ENCODE assay signal across 27 cellular contexts in genomic region chr6:36054965-36055364, GRCh38. TPM values are rescaled to one million over a fixed set of nuclear protein-coding genes. Genes with fewer than 3 reads are reported as not detected.
A peak's percentile ranks its signal among the peaks of the same experiment; 100 is the strongest.
DNase-seq lines count a peak whose midpoint lies in the region; ATAC-seq, FAIRE-seq and TF ChIP-seq lines count a peak whose summit lies in the region.
"Had no signal": no experiment of that assay in that cellular context is flagged by ENCODE, and none has a peak within 500 bp of the region (broad histone marks: within the 10 kb centered on the region; RNA-seq: fewer than 3 reads in every experiment).

No MANE protein-coding gene starts in this region.

- DNase-seq in NCI-H510A treated with DMSO at 0.1 percent for 48 hours (lab: John Stamatoyannopoulos, UW) (peak; percentile 58), NCI-H510A (lab: John Stamatoyannopoulos, UW) (no peak), GM18507 (ENCODE audit: extremely low spot score, insufficient read length, low read depth) (no peak), WERI-Rb-1 (peak; percentile 24), small intestine (peak; percentile 47), NCI-H345 treated with DMSO at 0.1 percent for 48 hours (lab: John Stamatoyannopoulos, UW; ENCODE audit: unreplicated experiment) (no peak)
- DNase-seq in activated CD8-positive, alpha-beta memory T cell treated with anti-CD3 and anti-CD28 coated beads, Interleukin-2, amount 50 U/mL, for 48 hours: no peak
- DNase-seq: activated CD8-positive, alpha-beta T cell treated with anti-CD3 and anti-CD28 coated beads, Interleukin-2, amount 10 ng/mL, durations not matched to agents 7 days and 5 days; anterior cingulate cortex; CD4-positive, alpha-beta memory T cell; gastrocnemius medialis; lower lobe of right lung; mucosa of descending colon; NCI-H2107; NCI-H446 treated with DMSO at 0.1 percent for 48 hours; nephron progenitor cell; pancreas; Right ventricle myocardium superior; upper lobe of right lung had no signal

- no peak for TF ChIP-seq CTCF in WERI-Rb-1 (IDR thresholded peaks at IDR 0.05; ENCODE audit: low read depth, low read length)

- WGBS in small intestine, 3 donors: 15 to 46% (median 37%) methylated on average over 2 of the region's 2 CpGs

- peaks cover 37% of the 10 kb centered on the region for H3K36me3 ChIP-seq in WERI-Rb-1
- H3K36me3 ChIP-seq in small intestine (ENCODE audit: control insufficient read depth in 2 of 2, insufficient read depth in 2 of 2, low read length in 2 of 2): peaks cover 2 to 15% of the 10 kb centered on the region in 2 donors

- H3K4me3 ChIP-seq in WERI-Rb-1 (ENCODE audit: low read depth, low read length) (no peak overlapping the region), small intestine (ENCODE audit: low read depth in 1 of 2, low read length in 2 of 2) (no peak overlapping the region)
- H3K4me3 ChIP-seq: A549, breast epithelium, gastrocnemius medialis, lower lobe of right lung, mucosa of descending colon, pancreas, upper lobe of right lung had no signal

- no peak for ATAC-seq in HG02970 (IDR thresholded peaks at IDR 0.05; ENCODE audit: low FRiP score, unreplicated experiment)
- ATAC-seq: A549; activated CD8-positive, alpha-beta T cell treated with anti-CD3 and anti-CD28 coated beads, Interleukin-2, amount 10 ng/mL, durations not matched to agents 7 days and 5 days; activated naive CD4-positive, alpha-beta T cell treated with anti-CD3 and anti-CD28 coated beads, Interleukin-2, amount 50 U/mL, for 72 hours; gastrocnemius medialis; HCT116; lower lobe of right lung; mucosa of descending colon; stimulated activated effector memory CD8-positive, alpha-beta T cell treated with anti-CD3 and anti-CD28 coated beads, Interleukin-12 subunit alpha, Interleukin-12 subunit beta, amount 100 ng/mL, for 72 hours; upper lobe of right lung had no signal

- peaks cover 0 to 4% of the 10 kb centered on the region in 2 donors for H3K4me1 ChIP-seq in small intestine (ENCODE audit: control insufficient read depth in 2 of 2, insufficient read depth in 1 of 2, low read depth in 1 of 2, low read length in 1 of 2)
- H3K4me1 ChIP-seq: A549, breast epithelium had no signal

- peak; percentile 39 for FAIRE-seq in GM18507 (lab: Jason Lieb, UNC)
- FAIRE-seq in small intestine (lab: Jason Lieb, UNC): no peak
- FAIRE-seq: A549, endothelial cell of umbilical vein, pancreas had no signal

- H3K9me3 ChIP-seq in WERI-Rb-1 (ENCODE audit: severe bottlenecking) (no peaks in the 10 kb centered on the region), small intestine (ENCODE audit: control insufficient read depth, low read depth) (no peaks in the 10 kb centered on the region)
- H3K9me3 ChIP-seq: A549, breast epithelium, gastrocnemius medialis, lower lobe of right lung, mucosa of descending colon, pancreas, upper lobe of right lung had no signal

- H3K27ac ChIP-seq in WERI-Rb-1 (no peak overlapping the region), small intestine (ENCODE audit: low read depth in 1 of 2, low read length in 1 of 2) (no peak overlapping the region)
- H3K27ac ChIP-seq: A549, breast epithelium, gastrocnemius medialis, lower lobe of right lung, pancreas, upper lobe of right lung had no signal

- no peaks in the 10 kb centered on the region for H3K27me3 ChIP-seq in WERI-Rb-1 (ENCODE audit: insufficient read depth, low read depth, severe bottlenecking)
- no peaks in the 10 kb centered on the region for H3K27me3 ChIP-seq in small intestine (ENCODE audit: control insufficient read depth in 2 of 2, insufficient read depth in 2 of 2, low read length in 2 of 2)
- H3K27me3 ChIP-seq: breast epithelium, gastrocnemius medialis, pancreas, upper lobe of right lung had no signal

RNA-seq across cellular contexts. Expression of gene MAPK14, which starts 27.4 kb away (rescaled TPM):
- polyA plus RNA-seq in small intestine: 10 to 100 TPM; 22.4 to 40.0 (median 24.3) TPM

RNA-seq across cellular contexts. Expression of gene SLC26A8, which starts 30.5 kb away (rescaled TPM):
- under 1 TPM in 1 of 3 donors, not detected in 2; 0.16 TPM for polyA plus RNA-seq in small intestine
- polyA plus RNA-seq: A549; CD4-positive, alpha-beta memory T cell; fibroblast of lung had no signal

Comparison
In these comparisons a context has a peak if more than half of its experiments do, and no peak if none do; other contexts are left out.
1. DNase-seq: peak in NCI-H510A treated with DMSO at 0.1 percent for 48 hours (single experiment), WERI-Rb-1 (single experiment) and small intestine (single experiment); none in NCI-H510A (single experiment), GM18507 (single experiment), NCI-H345 treated with DMSO at 0.1 percent for 48 hours (single experiment) and activated CD8-positive, alpha-beta memory T cell treated with anti-CD3 and anti-CD28 coated beads, Interleukin-2, amount 50 U/mL, for 48 hours (single experiment).